ENCODE assay signal across 1 cellular context in the genomic region with DNA sequence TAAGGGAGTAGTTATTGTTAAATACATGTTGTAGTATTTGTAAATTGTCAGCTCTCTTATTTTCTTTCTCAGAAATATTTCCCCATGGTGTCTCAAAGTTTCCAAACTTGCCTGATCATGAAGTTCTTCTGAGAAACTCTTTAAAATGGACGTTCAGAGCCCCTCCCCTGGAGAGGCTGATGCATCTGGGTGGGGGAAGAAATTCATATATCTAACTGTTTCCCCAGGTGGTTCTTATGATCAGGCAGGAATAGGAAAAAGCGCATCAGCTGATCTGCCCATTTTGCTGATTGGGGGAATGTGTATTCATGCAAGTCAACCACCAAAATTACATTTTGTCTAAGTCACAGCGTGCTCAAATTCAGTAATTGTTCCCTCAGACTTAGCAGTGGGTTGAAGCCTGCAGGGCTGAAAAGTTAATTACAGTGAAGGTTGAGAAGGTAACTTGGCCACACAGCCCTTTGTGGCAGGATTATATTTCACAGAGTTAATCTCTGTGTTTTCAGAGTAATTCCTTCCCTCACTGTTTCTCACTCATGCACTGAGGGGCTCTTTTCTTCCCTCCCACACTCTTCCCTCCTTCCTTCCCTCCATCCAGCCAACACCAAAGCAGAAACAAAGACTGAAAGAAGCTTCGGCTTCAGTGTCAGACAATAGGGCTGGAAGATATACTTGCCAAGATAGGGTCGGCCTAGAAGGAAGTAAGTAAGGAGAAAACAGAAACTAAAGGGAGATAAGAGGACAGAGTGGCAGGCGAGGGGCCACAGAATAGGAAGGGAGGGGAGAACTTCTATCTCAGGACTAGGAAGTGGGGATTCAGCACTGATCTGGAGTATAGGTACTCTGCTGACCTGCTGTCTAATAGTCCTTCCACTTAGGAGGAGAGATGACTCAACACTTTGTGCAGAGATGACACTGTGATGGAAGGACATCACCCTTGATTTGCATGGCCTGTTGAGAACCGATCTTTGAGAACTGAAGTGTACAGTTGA.
TF ChIP-seq lines count a peak whose summit lies in the region.

No MANE protein-coding gene starts in this region.

TF ChIP-seq in K562, 482 proteins besides CTCF, POLR2A, EP300 and RAD21 (continued from another document and continues in another):
- TF ChIP-seq, protein P1, sequence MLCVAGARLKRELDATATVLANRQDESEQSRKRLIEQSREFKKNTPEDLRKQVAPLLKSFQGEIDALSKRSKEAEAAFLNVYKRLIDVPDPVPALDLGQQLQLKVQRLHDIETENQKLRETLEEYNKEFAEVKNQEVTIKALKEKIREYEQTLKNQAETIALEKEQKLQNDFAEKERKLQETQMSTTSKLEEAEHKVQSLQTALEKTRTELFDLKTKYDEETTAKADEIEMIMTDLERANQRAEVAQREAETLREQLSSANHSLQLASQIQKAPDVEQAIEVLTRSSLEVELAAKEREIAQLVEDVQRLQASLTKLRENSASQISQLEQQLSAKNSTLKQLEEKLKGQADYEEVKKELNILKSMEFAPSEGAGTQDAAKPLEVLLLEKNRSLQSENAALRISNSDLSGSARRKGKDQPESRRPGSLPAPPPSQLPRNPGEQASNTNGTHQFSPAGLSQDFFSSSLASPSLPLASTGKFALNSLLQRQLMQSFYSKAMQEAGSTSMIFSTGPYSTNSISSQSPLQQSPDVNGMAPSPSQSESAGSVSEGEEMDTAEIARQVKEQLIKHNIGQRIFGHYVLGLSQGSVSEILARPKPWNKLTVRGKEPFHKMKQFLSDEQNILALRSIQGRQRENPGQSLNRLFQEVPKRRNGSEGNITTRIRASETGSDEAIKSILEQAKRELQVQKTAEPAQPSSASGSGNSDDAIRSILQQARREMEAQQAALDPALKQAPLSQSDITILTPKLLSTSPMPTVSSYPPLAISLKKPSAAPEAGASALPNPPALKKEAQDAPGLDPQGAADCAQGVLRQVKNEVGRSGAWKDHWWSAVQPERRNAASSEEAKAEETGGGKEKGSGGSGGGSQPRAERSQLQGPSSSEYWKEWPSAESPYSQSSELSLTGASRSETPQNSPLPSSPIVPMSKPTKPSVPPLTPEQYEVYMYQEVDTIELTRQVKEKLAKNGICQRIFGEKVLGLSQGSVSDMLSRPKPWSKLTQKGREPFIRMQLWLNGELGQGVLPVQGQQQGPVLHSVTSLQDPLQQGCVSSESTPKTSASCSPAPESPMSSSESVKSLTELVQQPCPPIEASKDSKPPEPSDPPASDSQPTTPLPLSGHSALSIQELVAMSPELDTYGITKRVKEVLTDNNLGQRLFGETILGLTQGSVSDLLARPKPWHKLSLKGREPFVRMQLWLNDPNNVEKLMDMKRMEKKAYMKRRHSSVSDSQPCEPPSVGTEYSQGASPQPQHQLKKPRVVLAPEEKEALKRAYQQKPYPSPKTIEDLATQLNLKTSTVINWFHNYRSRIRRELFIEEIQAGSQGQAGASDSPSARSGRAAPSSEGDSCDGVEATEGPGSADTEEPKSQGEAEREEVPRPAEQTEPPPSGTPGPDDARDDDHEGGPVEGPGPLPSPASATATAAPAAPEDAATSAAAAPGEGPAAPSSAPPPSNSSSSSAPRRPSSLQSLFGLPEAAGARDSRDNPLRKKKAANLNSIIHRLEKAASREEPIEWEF (CRISPR knock-in tag; IDR thresholded peaks at IDR 0.05), result no peak
- TF ChIP-seq, protein P2, sequence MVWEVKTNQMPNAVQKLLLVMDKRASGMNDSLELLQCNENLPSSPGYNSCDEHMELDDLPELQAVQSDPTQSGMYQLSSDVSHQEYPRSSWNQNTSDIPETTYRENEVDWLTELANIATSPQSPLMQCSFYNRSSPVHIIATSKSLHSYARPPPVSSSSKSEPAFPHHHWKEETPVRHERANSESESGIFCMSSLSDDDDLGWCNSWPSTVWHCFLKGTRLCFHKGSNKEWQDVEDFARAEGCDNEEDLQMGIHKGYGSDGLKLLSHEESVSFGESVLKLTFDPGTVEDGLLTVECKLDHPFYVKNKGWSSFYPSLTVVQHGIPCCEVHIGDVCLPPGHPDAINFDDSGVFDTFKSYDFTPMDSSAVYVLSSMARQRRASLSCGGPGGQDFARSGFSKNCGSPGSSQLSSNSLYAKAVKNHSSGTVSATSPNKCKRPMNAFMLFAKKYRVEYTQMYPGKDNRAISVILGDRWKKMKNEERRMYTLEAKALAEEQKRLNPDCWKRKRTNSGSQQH (CRISPR knock-in tag; IDR thresholded peaks at IDR 0.05), result no peak
- TF ChIP-seq RCOR1 (IDR thresholded peaks at IDR 0.05; ENCODE audit: borderline replicate concordance in 1 of 2, low read depth in 2 of 2, low read length in 2 of 2), result peak in 1 of 2 experiments; percentile 71; a peak in 1 of 4 replicates
- TF ChIP-seq, protein P3, sequence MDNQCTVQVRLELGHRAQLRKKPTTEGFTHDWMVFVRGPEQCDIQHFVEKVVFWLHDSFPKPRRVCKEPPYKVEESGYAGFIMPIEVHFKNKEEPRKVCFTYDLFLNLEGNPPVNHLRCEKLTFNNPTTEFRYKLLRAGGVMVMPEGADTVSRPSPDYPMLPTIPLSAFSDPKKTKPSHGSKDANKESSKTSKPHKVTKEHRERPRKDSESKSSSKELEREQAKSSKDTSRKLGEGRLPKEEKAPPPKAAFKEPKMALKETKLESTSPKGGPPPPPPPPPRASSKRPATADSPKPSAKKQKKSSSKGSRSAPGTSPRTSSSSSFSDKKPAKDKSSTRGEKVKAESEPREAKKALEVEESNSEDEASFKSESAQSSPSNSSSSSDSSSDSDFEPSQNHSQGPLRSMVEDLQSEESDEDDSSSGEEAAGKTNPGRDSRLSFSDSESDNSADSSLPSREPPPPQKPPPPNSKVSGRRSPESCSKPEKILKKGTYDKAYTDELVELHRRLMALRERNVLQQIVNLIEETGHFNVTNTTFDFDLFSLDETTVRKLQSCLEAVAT (IDR thresholded peaks at IDR 0.05), result peak in 1 of 2 experiments; percentile 98; a peak in 2 of 4 replicates
- TF ChIP-seq, protein P4, sequence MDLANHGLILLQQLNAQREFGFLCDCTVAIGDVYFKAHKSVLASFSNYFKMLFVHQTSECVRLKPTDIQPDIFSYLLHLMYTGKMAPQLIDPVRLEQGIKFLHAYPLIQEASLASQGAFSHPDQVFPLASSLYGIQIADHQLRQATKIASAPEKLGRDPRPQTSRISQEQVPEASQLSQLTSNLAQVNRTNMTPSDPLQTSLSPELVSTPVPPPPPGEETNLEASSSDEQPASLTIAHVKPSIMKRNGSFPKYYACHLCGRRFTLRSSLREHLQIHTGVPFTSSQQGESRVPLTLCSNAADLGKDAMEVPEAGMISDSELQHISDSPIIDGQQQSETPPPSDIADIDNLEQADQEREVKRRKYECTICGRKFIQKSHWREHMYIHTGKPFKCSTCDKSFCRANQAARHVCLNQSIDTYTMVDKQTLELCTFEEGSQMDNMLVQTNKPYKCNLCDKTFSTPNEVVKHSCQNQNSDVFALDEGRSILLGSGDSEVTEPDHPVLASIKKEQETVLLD (IDR thresholded peaks at IDR 0.05), result no peak
- TF ChIP-seq, protein P5, sequence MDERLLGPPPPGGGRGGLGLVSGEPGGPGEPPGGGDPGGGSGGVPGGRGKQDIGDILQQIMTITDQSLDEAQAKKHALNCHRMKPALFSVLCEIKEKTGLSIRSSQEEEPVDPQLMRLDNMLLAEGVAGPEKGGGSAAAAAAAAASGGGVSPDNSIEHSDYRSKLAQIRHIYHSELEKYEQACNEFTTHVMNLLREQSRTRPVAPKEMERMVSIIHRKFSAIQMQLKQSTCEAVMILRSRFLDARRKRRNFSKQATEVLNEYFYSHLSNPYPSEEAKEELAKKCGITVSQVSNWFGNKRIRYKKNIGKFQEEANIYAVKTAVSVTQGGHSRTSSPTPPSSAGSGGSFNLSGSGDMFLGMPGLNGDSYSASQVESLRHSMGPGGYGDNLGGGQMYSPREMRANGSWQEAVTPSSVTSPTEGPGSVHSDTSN (CRISPR knock-in tag; IDR thresholded peaks at IDR 0.05; ENCODE audit: low read depth), result no peak
- TF ChIP-seq, protein P5 (tag; conservative IDR thresholded peaks at IDR 0.05; ENCODE audit: low read depth), result peak; percentile 77
- TF ChIP-seq SMARCA4 (IDR thresholded peaks at IDR 0.05), result peak; percentile 72
- TF ChIP-seq, protein P6, sequence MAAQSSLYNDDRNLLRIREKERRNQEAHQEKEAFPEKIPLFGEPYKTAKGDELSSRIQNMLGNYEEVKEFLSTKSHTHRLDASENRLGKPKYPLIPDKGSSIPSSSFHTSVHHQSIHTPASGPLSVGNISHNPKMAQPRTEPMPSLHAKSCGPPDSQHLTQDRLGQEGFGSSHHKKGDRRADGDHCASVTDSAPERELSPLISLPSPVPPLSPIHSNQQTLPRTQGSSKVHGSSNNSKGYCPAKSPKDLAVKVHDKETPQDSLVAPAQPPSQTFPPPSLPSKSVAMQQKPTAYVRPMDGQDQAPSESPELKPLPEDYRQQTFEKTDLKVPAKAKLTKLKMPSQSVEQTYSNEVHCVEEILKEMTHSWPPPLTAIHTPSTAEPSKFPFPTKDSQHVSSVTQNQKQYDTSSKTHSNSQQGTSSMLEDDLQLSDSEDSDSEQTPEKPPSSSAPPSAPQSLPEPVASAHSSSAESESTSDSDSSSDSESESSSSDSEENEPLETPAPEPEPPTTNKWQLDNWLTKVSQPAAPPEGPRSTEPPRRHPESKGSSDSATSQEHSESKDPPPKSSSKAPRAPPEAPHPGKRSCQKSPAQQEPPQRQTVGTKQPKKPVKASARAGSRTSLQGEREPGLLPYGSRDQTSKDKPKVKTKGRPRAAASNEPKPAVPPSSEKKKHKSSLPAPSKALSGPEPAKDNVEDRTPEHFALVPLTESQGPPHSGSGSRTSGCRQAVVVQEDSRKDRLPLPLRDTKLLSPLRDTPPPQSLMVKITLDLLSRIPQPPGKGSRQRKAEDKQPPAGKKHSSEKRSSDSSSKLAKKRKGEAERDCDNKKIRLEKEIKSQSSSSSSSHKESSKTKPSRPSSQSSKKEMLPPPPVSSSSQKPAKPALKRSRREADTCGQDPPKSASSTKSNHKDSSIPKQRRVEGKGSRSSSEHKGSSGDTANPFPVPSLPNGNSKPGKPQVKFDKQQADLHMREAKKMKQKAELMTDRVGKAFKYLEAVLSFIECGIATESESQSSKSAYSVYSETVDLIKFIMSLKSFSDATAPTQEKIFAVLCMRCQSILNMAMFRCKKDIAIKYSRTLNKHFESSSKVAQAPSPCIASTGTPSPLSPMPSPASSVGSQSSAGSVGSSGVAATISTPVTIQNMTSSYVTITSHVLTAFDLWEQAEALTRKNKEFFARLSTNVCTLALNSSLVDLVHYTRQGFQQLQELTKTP (IDR thresholded peaks at IDR 0.05; ENCODE audit: low read depth in 1 of 2, partially characterized antibody in 2 of 2), result peak in 1 of 2 experiments; percentile 57
- no peak for TF ChIP-seq STAG1 (CRISPR knock-in tag; IDR thresholded peaks at IDR 0.05; ENCODE audit: borderline replicate concordance)
- TF ChIP-seq JUND (IDR thresholded peaks at IDR 0.05; ENCODE audit: borderline replicate concordance, low read depth, low read length), result peak; percentile 33; the same call in 1 of the 2 replicates
- TF ChIP-seq JUND (tag; IDR thresholded peaks at IDR 0.05; ENCODE audit: borderline replicate concordance, low read depth, low read length), result peak; percentile 64; the same call in 2 of the 3 replicates
- TF ChIP-seq GABPA (tag; conservative IDR thresholded peaks at IDR 0.05; ENCODE audit: low read depth), result 0 out of 2 replicates have a peak, but pooled peaks have one; percentile 33
- TF ChIP-seq ZNF124 (CRISPR knock-in tag; IDR thresholded peaks at IDR 0.05), result no peak
- TF ChIP-seq ZNF24 (IDR thresholded peaks at IDR 0.05), result peak; percentile 34; the same call in 1 of the 2 replicates
- TF ChIP-seq, protein P7, sequence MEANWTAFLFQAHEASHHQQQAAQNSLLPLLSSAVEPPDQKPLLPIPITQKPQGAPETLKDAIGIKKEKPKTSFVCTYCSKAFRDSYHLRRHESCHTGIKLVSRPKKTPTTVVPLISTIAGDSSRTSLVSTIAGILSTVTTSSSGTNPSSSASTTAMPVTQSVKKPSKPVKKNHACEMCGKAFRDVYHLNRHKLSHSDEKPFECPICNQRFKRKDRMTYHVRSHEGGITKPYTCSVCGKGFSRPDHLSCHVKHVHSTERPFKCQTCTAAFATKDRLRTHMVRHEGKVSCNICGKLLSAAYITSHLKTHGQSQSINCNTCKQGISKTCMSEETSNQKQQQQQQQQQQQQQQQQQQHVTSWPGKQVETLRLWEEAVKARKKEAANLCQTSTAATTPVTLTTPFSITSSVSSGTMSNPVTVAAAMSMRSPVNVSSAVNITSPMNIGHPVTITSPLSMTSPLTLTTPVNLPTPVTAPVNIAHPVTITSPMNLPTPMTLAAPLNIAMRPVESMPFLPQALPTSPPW (CRISPR knock-in tag; IDR thresholded peaks at IDR 0.05), result peak; percentile 51
- peak; percentile 66 for TF ChIP-seq MEIS2 (IDR thresholded peaks at IDR 0.05; ENCODE audit: partially characterized antibody)
- peak; percentile 80 for TF ChIP-seq MECOM (CRISPR knock-in tag; IDR thresholded peaks at IDR 0.05)
- TF ChIP-seq TEAD4 (IDR thresholded peaks at IDR 0.05; ENCODE audit: low read length), result peak; percentile 19; the same call in 1 of the 2 replicates
- no peak for TF ChIP-seq TEAD4 (CRISPR knock-in tag; IDR thresholded peaks at IDR 0.05; ENCODE audit: borderline replicate concordance)
- TF ChIP-seq TAL1 (IDR thresholded peaks at IDR 0.05), result no peak
- peak; percentile 79; the same call in 1 of the 2 replicates for TF ChIP-seq NBN (IDR thresholded peaks at IDR 0.05; ENCODE audit: low read depth)
- TF ChIP-seq, protein P8, sequence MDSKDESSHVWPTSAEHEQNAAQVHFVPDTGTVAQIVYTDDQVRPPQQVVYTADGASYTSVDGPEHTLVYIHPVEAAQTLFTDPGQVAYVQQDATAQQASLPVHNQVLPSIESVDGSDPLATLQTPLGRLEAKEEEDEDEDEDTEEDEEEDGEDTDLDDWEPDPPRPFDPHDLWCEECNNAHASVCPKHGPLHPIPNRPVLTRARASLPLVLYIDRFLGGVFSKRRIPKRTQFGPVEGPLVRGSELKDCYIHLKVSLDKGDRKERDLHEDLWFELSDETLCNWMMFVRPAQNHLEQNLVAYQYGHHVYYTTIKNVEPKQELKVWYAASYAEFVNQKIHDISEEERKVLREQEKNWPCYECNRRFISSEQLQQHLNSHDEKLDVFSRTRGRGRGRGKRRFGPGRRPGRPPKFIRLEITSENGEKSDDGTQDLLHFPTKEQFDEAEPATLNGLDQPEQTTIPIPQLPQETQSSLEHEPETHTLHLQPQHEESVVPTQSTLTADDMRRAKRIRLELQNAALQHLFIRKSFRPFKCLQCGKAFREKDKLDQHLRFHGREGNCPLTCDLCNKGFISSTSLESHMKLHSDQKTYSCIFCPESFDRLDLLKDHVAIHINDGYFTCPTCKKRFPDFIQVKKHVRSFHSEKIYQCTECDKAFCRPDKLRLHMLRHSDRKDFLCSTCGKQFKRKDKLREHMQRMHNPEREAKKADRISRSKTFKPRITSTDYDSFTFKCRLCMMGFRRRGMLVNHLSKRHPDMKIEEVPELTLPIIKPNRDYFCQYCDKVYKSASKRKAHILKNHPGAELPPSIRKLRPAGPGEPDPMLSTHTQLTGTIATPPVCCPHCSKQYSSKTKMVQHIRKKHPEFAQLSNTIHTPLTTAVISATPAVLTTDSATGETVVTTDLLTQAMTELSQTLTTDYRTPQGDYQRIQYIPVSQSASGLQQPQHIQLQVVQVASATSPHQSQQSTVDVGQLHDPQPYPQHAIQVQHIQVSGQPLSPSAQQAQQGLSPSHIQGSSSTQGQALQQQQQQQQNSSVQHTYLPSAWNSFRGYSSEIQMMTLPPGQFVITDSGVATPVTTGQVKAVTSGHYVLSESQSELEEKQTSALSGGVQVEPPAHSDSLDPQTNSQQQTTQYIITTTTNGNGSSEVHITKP (IDR thresholded peaks at IDR 0.05; ENCODE audit: partially characterized antibody), result peak; percentile 34
